Comparison of ENCODE assay signal across 8 cellular contexts in genomic region chr1:108691886-108692723, GRCh38. TPM values are rescaled to one million over a fixed set of nuclear protein-coding genes. Genes with fewer than 3 reads are reported as not detected.
A peak's percentile ranks its signal among the peaks of the same experiment; 100 is the strongest.
DNase-seq lines count a peak whose midpoint lies in the region; ATAC-seq and TF ChIP-seq lines count a peak whose summit lies in the region.

Gene PRPF38B, plus strand, starts transcription at chr1:108692310. Its CDS starts 282 bp downstream, at chr1:108692592.

- POLR2A ChIA-PET in AG04450 (lab: Yijun Ruan, JAX) = interaction anchor here (0.6 to 2.0 kb wide), 16 partner anchors 11 to 408 kb away, joined by 3 to 13 read pairs (median 4); partner anchors contain the start of genes EEIG2 and STXBP3

- H3K27ac ChIP-seq in AG04450 (ENCODE audit: low read depth, low read length) = peak within 1 kb of the TSS; percentile 97

- H3K9me3 ChIP-seq in AG04450 (ENCODE audit: control insufficient read depth, insufficient read depth, low read length) = no peaks in the 10 kb centered on the region

- peak within 1 kb of the TSS; percentile 89 for H3K4me3 ChIP-seq in AG04450 (ENCODE audit: low read depth, low read length)

- TF ChIP-seq CTCF in AG04450 (IDR thresholded peaks at IDR 0.05; ENCODE audit: low read depth, low read length) = no peak

- CTCF ChIA-PET in AG04450 (lab: Charles Lee) = interaction anchor here (0.7 to 2.1 kb wide), 11 partner anchors 9 to 910 kb away, joined by 3 to 9 read pairs (median 3); no protein-coding TSS in a partner anchor

- DNase-seq in AG04450 (ENCODE audit: low read depth, low spot score) (peak; percentile 72), NCI-H345 (lab: John Stamatoyannopoulos, UW) (peak; percentile 93), iris pigment epithelial cell (ENCODE audit: low read depth) (peak; percentile 92)
- DNase-seq in activated CD4-positive, CD25-positive, alpha-beta regulatory T cell (lab: John Stamatoyannopoulos, UW) = peak; percentile 80 to 88 (median 84)
- peak; percentile 94 for DNase-seq in central memory CD4-positive, alpha-beta T cell
- DNase-seq in stimulated activated CD4-positive, alpha-beta T cell treated with anti-CD3 and anti-CD28 coated beads, Interleukin-12 subunit alpha, Interleukin-12 subunit beta, amount 100 ng/mL, for 4 hours = peak; percentile 89

- ATAC-seq in GM18907 (IDR thresholded peaks at IDR 0.05; ENCODE audit: unreplicated experiment) (peak; percentile 97), HG03159 (IDR thresholded peaks at IDR 0.05; ENCODE audit: unreplicated experiment) (peak; percentile 88)

- no peaks in the 10 kb centered on the region for H3K27me3 ChIP-seq in AG04450 (ENCODE audit: control insufficient read depth, insufficient read depth, low read length)

RNA-seq across cellular contexts. Expression of gene PRPF38B, which starts in this region (rescaled TPM):
- polyA plus RNA-seq in AG04450 (2011; rRNA removed) = 23.4 and 35.6 TPM in 2 replicates
- polyA minus RNA-seq in AG04450 (2011; rRNA and poly(A)+ RNA removed) = 11.6 and 15.9 TPM in 2 replicates

Comparison
In these comparisons a context has a peak if more than half of its experiments do, and no peak if none do; other contexts are left out.
1. Peak in every context shown above with its lines: DNase-seq, ATAC-seq, H3K4me3 ChIP-seq and H3K27ac ChIP-seq.